8 cellular contexts compared by ENCODE assay signal in the genomic region with DNA sequence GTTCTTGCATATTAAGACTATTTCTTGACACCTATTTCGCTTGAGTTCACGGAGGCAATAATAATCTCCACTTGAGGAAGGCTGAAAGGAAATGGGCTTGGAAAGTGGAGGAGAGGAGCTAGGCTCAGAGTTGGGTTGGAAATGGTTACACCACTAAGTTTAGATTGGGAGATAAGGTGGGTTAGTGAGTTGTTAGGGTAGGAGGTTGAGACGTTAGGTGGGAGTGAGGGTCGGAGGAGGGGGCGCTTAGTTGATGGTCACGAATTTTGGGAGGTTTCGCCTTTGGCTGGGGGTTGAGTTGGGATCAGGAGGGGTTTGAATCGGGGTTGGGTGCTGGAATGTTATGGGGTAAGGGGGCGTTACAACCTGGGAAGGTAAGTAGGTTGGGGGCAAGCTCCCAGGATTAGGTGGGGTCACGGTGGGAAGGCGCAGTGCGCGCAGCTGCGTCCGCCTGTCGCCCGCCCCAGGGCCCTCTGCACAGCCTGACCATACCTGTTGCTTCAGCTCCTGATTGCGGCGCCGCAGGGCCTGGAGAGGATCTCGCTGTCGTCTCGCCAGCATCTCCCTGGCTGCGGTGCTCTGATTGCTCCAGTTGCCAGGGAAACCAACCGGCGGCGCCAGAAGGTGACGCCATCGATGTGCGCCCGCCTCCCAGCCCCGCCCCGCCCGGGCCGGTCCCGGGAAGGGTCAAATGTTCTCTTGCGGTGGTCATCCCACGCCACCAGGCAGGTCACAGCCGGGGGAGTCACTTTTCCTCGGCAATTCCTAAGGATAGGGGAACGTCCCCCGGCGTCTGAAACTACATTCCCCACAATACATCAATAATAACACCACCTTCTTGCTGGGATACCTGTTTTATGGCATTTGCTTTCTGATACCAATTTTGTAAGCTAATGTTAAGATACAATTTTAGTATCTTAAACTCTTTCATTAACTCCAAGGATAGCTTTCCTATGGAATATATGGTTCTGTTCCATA. TPM values are rescaled to one million over a fixed set of nuclear protein-coding genes. Genes with fewer than 3 reads are reported as not detected.
DNase-seq lines count a peak whose midpoint lies in the region; ATAC-seq and TF ChIP-seq lines count a peak whose summit lies in the region.

A gene (minus strand): TSS at position 606 of the 978 bp plus-strand sequence. CDS start 45 bp downstream, at position 561.

- peak within 1 kb of the TSS; percentile 86 for H3K4me3 Mint-ChIP-seq in activated B cell treated with CpG ODN at 0.5 μM for 24 hours

- no peak for TF ChIP-seq CTCF in activated B cell treated with CpG ODN at 0.5 μM for 24 hours (IDR thresholded peaks at IDR 0.05)
- no peak for TF ChIP-seq CTCF in cardiac fibroblast (IDR thresholded peaks at IDR 0.05; ENCODE audit: low read depth, low read length)

- intact Hi-C loops in activated B cell treated with CpG ODN at 0.5 μM for 24 hours (cut with micrococcal nuclease): loop anchor here (1.0 kb wide), 1 partner anchor 8 kb away; a partner anchor contains a TSS

- CTCF ChIA-PET in activated B cell treated with CpG ODN at 0.5 μM for 24 hours (lab: Charles Lee): no interaction called here

- H3K27me3 Mint-ChIP-seq in activated B cell treated with CpG ODN at 0.5 μM for 24 hours: no peaks in the 10 kb centered on the region

- ATAC-seq in GM18907 (IDR thresholded peaks at IDR 0.05; ENCODE audit: unreplicated experiment): peak; percentile 92
- peak; percentile 92 for ATAC-seq in HG03108 (IDR thresholded peaks at IDR 0.05; ENCODE audit: unreplicated experiment)
- peak; percentile 93 for ATAC-seq in activated B cell treated with CpG ODN at 0.5 μM for 24 hours (ENCODE audit: low read depth)

- POLR2A ChIA-PET in activated B cell treated with CpG ODN at 0.5 μM for 24 hours (lab: Charles Lee): interaction anchor here (0.5 kb wide), 1 partner anchor 1561 kb away, joined by 3 read pairs; no protein-coding TSS in a partner anchor

- peak within 1 kb of the TSS; percentile 76 for H3K27ac Mint-ChIP-seq in activated B cell treated with CpG ODN at 0.5 μM for 24 hours

- H3K4me1 Mint-ChIP-seq in activated B cell treated with CpG ODN at 0.5 μM for 24 hours: peaks cover 20% of the 10 kb centered on the region

- H3K4me3 ChIP-seq in cardiac fibroblast (replicated peaks in 1 of 2; ENCODE audit: low read depth in 2 of 2, low read length in 2 of 2): peak within 1 kb of the TSS; percentile 66 to 92

- no peaks in the 10 kb centered on the region for H3K9me3 Mint-ChIP-seq in activated B cell treated with CpG ODN at 0.5 μM for 24 hours

- peak; percentile 92 for DNase-seq in AG08396 (ENCODE audit: low spot score)
- DNase-seq in NCI-H2196 (lab: John Stamatoyannopoulos, UW; ENCODE audit: unreplicated experiment): peak; percentile 93
- peak; percentile 87 for DNase-seq in activated B cell treated with CpG ODN at 0.5 μM for 24 hours
- peak; percentile 88 for DNase-seq in cardiac fibroblast (ENCODE audit: low read depth in 2 of 2)
- DNase-seq in iris pigment epithelial cell (ENCODE audit: low read depth): peak; percentile 82
- DNase-seq in stimulated activated CD4-positive, alpha-beta T cell treated with anti-CD3 and anti-CD28 coated beads, Interleukin-12 subunit alpha, Interleukin-12 subunit beta, amount 100 ng/mL, for 24 hours (ENCODE audit: low read depth in 2 of 2): peak; percentile 68 to 77

- peaks cover 9% of the 10 kb centered on the region for H3K36me3 Mint-ChIP-seq in activated B cell treated with CpG ODN at 0.5 μM for 24 hours (ENCODE audit: low read depth)

RNA-seq across cellular contexts. Expression of the gene that starts here (rescaled TPM):
- total RNA-seq in activated B cell treated with CpG ODN at 0.5 μM for 24 hours: 1.6 and 2.0 TPM in 2 replicates

Comparison
In these comparisons a context has a peak if more than half of its experiments do, and no peak if none do; other contexts are left out.
1. Peak in every context shown above with its lines: DNase-seq, ATAC-seq and H3K4me3 ChIP-seq.